Comparison of ENCODE assay signal across 9 cellular contexts in the genomic region with DNA sequence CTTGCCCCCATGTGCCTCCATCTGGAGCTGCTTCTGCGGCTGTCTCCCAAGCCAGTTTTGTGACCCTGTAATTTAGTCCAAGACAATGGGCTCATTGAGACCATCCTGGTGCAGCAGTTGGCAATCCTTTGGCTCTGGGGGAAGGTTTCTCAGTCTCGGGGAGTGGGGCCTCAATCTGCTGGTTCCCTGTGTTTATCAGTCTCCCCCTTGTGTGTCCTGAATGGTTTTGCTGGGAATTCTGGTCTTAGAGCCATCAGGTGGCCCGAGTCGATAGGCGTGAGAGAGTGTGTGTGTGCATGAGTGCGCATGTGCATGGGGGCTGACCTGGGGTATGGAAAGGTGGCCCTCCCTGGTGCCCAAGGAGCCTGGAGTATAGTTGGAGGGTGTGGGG.
A peak's percentile ranks its signal among the peaks of the same experiment; 100 is the strongest.
DNase-seq lines count a peak whose midpoint lies in the region; ATAC-seq and TF ChIP-seq lines count a peak whose summit lies in the region.
"Had no signal": no experiment of that assay in that cellular context is flagged by ENCODE, and none has a peak within 500 bp of the region (broad histone marks: within the 10 kb centered on the region; RNA-seq: fewer than 3 reads in every experiment).

No MANE protein-coding gene starts in this region.

- no peak for ATAC-seq in GM19452 (IDR thresholded peaks at IDR 0.05; ENCODE audit: unreplicated experiment)

- H3K79me1 ChIP-seq in neuronal stem cell (ENCODE audit: low read depth, low read length): peaks cover 46% of the 10 kb centered on the region

- DNase-seq in BJ (ENCODE audit: low read depth) (no peak), neuronal stem cell (ENCODE audit: low spot score) (no peak), hepatic stellate cell (ENCODE audit: low spot score) (no peak), NCI-H187 (lab: John Stamatoyannopoulos, UW) (no peak), HT-29 (ENCODE audit: low spot score) (no peak)
- DNase-seq: PC-9 had no signal

- H3K4ac ChIP-seq in neuronal stem cell (ENCODE audit: low read length): peak overlapping the region; percentile 1

- H2AFZ ChIP-seq in Loucy (ENCODE audit: low read length) (no peak overlapping the region), neuronal stem cell (ENCODE audit: low read length) (no peak overlapping the region)
- H2AFZ ChIP-seq: PC-9 had no signal

- peaks cover 72% of the 10 kb centered on the region for H3K4me1 ChIP-seq in Loucy (ENCODE audit: insufficient read depth, low read length, poor library complexity, severe bottlenecking)
- H3K4me1 ChIP-seq in ectodermal cell (ENCODE audit: control insufficient read depth, insufficient read depth, low read length): peaks cover 67% of the 10 kb centered on the region
- peaks cover 44 to 64% of the 10 kb centered on the region in 2 donors for H3K4me1 ChIP-seq in neuronal stem cell (ENCODE audit: control insufficient read depth in 2 of 2, insufficient read depth in 1 of 2, low read depth in 1 of 2, low read length in 2 of 2)

- peak overlapping the region; percentile 19 for H2BK120ac ChIP-seq in neuronal stem cell (ENCODE audit: low read depth, low read length)

- H3K9me3 ChIP-seq in Loucy (ENCODE audit: insufficient read depth, low read depth, low read length) (no peaks in the 10 kb centered on the region), ectodermal cell (ENCODE audit: control insufficient read depth, low read length) (no peaks in the 10 kb centered on the region), neuronal stem cell (replicated peaks in 1 of 2; ENCODE audit: control insufficient read depth in 2 of 2, insufficient read depth in 1 of 2, low read depth in 1 of 2, low read length in 2 of 2) (no peaks in the 10 kb centered on the region)

- H2AK5ac ChIP-seq in neuronal stem cell (ENCODE audit: low read depth, low read length): peak overlapping the region; percentile 92

- H3K18ac ChIP-seq in neuronal stem cell (ENCODE audit: low read length): peak overlapping the region; percentile 88

- H3K4me2 ChIP-seq in Loucy (ENCODE audit: low read depth, low read length, poor library complexity, severe bottlenecking) (peak overlapping the region; percentile 97), neuronal stem cell (ENCODE audit: insufficient read depth, low read length, poor library complexity, severe bottlenecking) (no peak overlapping the region)
- H3K4me2 ChIP-seq: PC-9 had no signal

- peaks cover 1% of the 10 kb centered on the region; the same call in 1 of the 2 replicates for H3K36me3 ChIP-seq in BJ (ENCODE audit: control insufficient read depth, insufficient read depth, low read length)
- peaks cover 3% of the 10 kb centered on the region; the same call in 1 of the 2 replicates for H3K36me3 ChIP-seq in Loucy (ENCODE audit: insufficient read depth, low read length)
- H3K36me3 ChIP-seq in ectodermal cell (ENCODE audit: control insufficient read depth, insufficient read depth, low read length): no peaks in the 10 kb centered on the region
- H3K36me3 ChIP-seq in neuronal stem cell (replicated peaks in 1 of 2; ENCODE audit: control insufficient read depth in 2 of 2, insufficient read depth in 2 of 2, low read length in 2 of 2): peaks cover 0 to under 1% of the 10 kb centered on the region in 2 donors

- H3K27ac ChIP-seq in ectodermal cell (ENCODE audit: insufficient read depth, low read depth, low read length, poor library complexity, severe bottlenecking): peak overlapping the region; percentile 55
- H3K27ac ChIP-seq in neuronal stem cell (replicated peaks; ENCODE audit: low read length): no peak overlapping the region
- H3K27ac ChIP-seq: PC-9 had no signal

- peak overlapping the region; percentile 77 for H2BK15ac ChIP-seq in neuronal stem cell (ENCODE audit: low read length)

- no peak overlapping the region for H3K23ac ChIP-seq in neuronal stem cell (ENCODE audit: low read depth, low read length, poor library complexity)

- POLR2A ChIA-PET in BJ (lab: Charles Lee): interaction anchor here (0.9 kb wide), 1 partner anchor 52 kb away, joined by 4 read pairs; no protein-coding TSS in a partner anchor

- H3K27me3 ChIP-seq in BJ (ENCODE audit: control insufficient read depth, insufficient read depth, low read length): no peaks in the 10 kb centered on the region
- H3K27me3 ChIP-seq in Loucy (ENCODE audit: insufficient read depth, low read length, poor library complexity, severe bottlenecking): peaks cover 5% of the 10 kb centered on the region
- H3K27me3 ChIP-seq in ectodermal cell (ENCODE audit: control insufficient read depth, insufficient read depth, low read length, poor library complexity, severe bottlenecking): no peaks in the 10 kb centered on the region
- H3K27me3 ChIP-seq in neuronal stem cell (ENCODE audit: control insufficient read depth in 3 of 3, insufficient read depth in 3 of 3, low read depth in 1 of 3, low read length in 3 of 3): no peaks in the 10 kb centered on the region

- no peak overlapping the region for H4K8ac ChIP-seq in neuronal stem cell (ENCODE audit: low read depth, low read length)

- H4K91ac ChIP-seq in neuronal stem cell (ENCODE audit: low read depth, low read length, poor library complexity): no peak overlapping the region

- peaks cover 94% of the 10 kb centered on the region for H3K79me2 ChIP-seq in Loucy (ENCODE audit: insufficient read depth, low read length)

- no peaks in the 10 kb centered on the region for H3K9me2 ChIP-seq in Loucy (replicated peaks; ENCODE audit: low read depth, low read length)

- H3K4me3 ChIP-seq in BJ (ENCODE audit: low read depth, low read length) (peak overlapping the region; percentile 78), Loucy (ENCODE audit: low read length, poor library complexity, severe bottlenecking) (peak overlapping the region; percentile 100), ectodermal cell (ENCODE audit: insufficient read depth, low read depth, low read length) (peak overlapping the region; percentile 96), neuronal stem cell (ENCODE audit: low read length in 2 of 2) (peak overlapping the region in 1 of 2 donors; percentile 1)
- H3K4me3 ChIP-seq: PC-9 had no signal

- H2BK5ac ChIP-seq in neuronal stem cell (ENCODE audit: low read length): peak overlapping the region; percentile 10

- H4K20me1 ChIP-seq in Loucy (ENCODE audit: insufficient read depth, low read length, poor library complexity, severe bottlenecking): peaks cover 42% of the 10 kb centered on the region

- H3K9ac ChIP-seq in Loucy (ENCODE audit: low read depth, low read length, poor library complexity, severe bottlenecking) (peak overlapping the region; percentile 98), neuronal stem cell (ENCODE audit: low read depth, low read length, poor library complexity) (peak overlapping the region; percentile 76)

- WGBS in ectodermal cell, 2 experiments: 81 to 85% methylated on average over 6 of the region's 6 CpGs
- no CpG with 5 or more reads among the region's 6 CpGs for WGBS in neuronal stem cell (ENCODE audit: extremely low coverage in 2 of 2, insufficient read length in 2 of 2, insufficient replicate concordance in 1 of 2), 2 donors

- H3K14ac ChIP-seq in neuronal stem cell (ENCODE audit: low read length): peak overlapping the region; percentile 48

- CTCF ChIA-PET in BJ (lab: Yijun Ruan, JAX): interaction anchor here (0.5 to 2.2 kb wide), 13 partner anchors 10 to 119 kb away, joined by 3 to 10 read pairs (median 3); no protein-coding TSS in a partner anchor

- H2BK12ac ChIP-seq in neuronal stem cell (ENCODE audit: low read length): no peak overlapping the region

- H3F3A ChIP-seq in Loucy (ENCODE audit: low read depth): no peaks in the 10 kb centered on the region

- TF ChIP-seq CTCF in BJ (IDR thresholded peaks at IDR 0.05; ENCODE audit: insufficient read depth, low read depth, low read length) (no peak), Loucy (conservative IDR thresholded peaks at IDR 0.05; ENCODE audit: low read length) (no peak)
